Comparison of ENCODE assay signal across 8 cellular contexts in genomic region chr19:44890366-44891015, GRCh38. TPM values are rescaled to one million over a fixed set of nuclear protein-coding genes. Genes with fewer than 3 reads are reported as not detected.
DNase-seq lines count a peak whose midpoint lies in the region; ATAC-seq, FAIRE-seq and TF ChIP-seq lines count a peak whose summit lies in the region.

No MANE protein-coding gene starts in this region.

- TF ChIP-seq CTCF in heart left ventricle (IDR thresholded peaks at IDR 0.05) (no peak), ovary (IDR thresholded peaks at IDR 0.05) (peak in 1 of 3 donors; percentile 14)

- H3K4me1 ChIP-seq in heart left ventricle (peaks cover 0 to 31% (median 21%) of the 10 kb centered on the region in 12 donors), ovary (ENCODE audit: insufficient read depth) (peaks cover 12% of the 10 kb centered on the region)

- peak; percentile 92 to 95 (median 94) for ATAC-seq in heart left ventricle

- intact Hi-C loops in heart left ventricle (cut with DNase I) (loop anchor here in 7 of 10 donors (1.0 to 10.0 kb wide), 4 partner anchors 43 to 164 kb away; partner anchors contain the start of gene NECTIN2 (in 6 of the 7)), ovary (cut with DNase I) (loop anchor here in 1 of 4 donors (1.0 kb wide), 1 partner anchor 44 kb away; the partner anchor contains the start of gene NECTIN2)

- WGBS in heart left ventricle, 4 donors: 0 to 1% (median 0%) methylated on average over 34 to 40 of the region's 40 CpGs
- WGBS in ovary, 3 donors: 0 to 1% (median 0%) methylated on average over 40 of the region's 40 CpGs

- peaks cover 0 to 61% (median 60%) of the 10 kb centered on the region in 9 donors for H3K36me3 ChIP-seq in heart left ventricle
- no peaks in the 10 kb centered on the region for H3K36me3 ChIP-seq in ovary

- TF ChIP-seq EP300 in ovary (IDR thresholded peaks at IDR 0.05): no peak

- TF ChIP-seq POLR2A in heart left ventricle (IDR thresholded peaks at IDR 0.05) (peak in 1 of 2 donors; percentile 69), ovary (IDR thresholded peaks at IDR 0.05) (peak; percentile 61)

- peak; percentile 91 for FAIRE-seq in RCC 7860 (lab: Jason Lieb, UNC)

- peak overlapping the region; percentile 28 to 100 (median 73) for H3K4me3 ChIP-seq in heart left ventricle
- peak overlapping the region; percentile 62 for H3K4me3 ChIP-seq in ovary

- H3K27me3 ChIP-seq in heart left ventricle (no peaks in the 10 kb centered on the region), ovary (no peaks in the 10 kb centered on the region)

- H3K27ac ChIP-seq in angular gyrus (ENCODE audit: low read depth, low read length) (peak overlapping the region; percentile 92), heart left ventricle (peak overlapping the region; percentile 86 to 96 (median 94)), ovary (peak overlapping the region; percentile 89 to 91)

- H3K9me3 ChIP-seq in heart left ventricle: no peaks in the 10 kb centered on the region
- H3K9me3 ChIP-seq in ovary: no peaks in the 10 kb centered on the region

- DNase-seq in activated T-cell treated with anti-CD3 and anti-CD28 coated beads, Interleukin-2, amount 50 U/mL, for 1 hour: peak; percentile 100
- DNase-seq in activated T-cell treated with anti-CD3 and anti-CD28 coated beads, Interleukin-2, amount 50 U/mL, for 48 hours: no peak
- peak; percentile 100 for DNase-seq in HCEC 1CT
- DNase-seq in LoVo (ENCODE audit: low spot score): peak; percentile 99
- DNase-seq in RCC 7860 (ENCODE audit: low spot score): peak; percentile 99
- DNase-seq in heart left ventricle: peak in 3 of 5 donors; percentile 100
- DNase-seq in ovary: peak in 1 of 5 donors; percentile 100

RNA-seq across cellular contexts. Expression of gene TOMM40, which starts 0.6 kb away (rescaled TPM):
- total RNA-seq in heart left ventricle (10 to 100 TPM; 32.2 to 58.8 (median 46.3) TPM), ovary (10 to 100 TPM; 23.5 to 63.9 (median 43.7) TPM)
- polyA plus RNA-seq in heart left ventricle (10 to 100 TPM; 41.3 to 79.9 TPM), ovary (10 to 100 TPM; 11.1 to 23.1 TPM)

RNA-seq across cellular contexts. Expression of gene APOE, which starts 15.1 kb away (rescaled TPM):
- total RNA-seq in heart left ventricle: 100 to 1,000 TPM in 2 of 9 donors, 10 to 100 TPM in 5, 1 to 10 TPM in 2; 4.1 to 149 (median 25.7) TPM
- 10 to 100 TPM; 33.2 to 35.7 TPM for polyA plus RNA-seq in heart left ventricle
- total RNA-seq in ovary: 100 to 1,000 TPM; 138 to 799 (median 455) TPM
- 100 to 1,000 TPM; 124 to 934 TPM for polyA plus RNA-seq in ovary

RNA-seq across cellular contexts. Expression of gene APOC1, which starts 23.9 kb away (rescaled TPM):
- total RNA-seq in heart left ventricle (10 to 100 TPM in 2 of 9 donors, 1 to 10 TPM in 5, under 1 TPM in 1, not detected in 1; 0.83 to 84.7 (median 3.8) TPM), ovary (100 to 1,000 TPM in 1 of 7 donors, 10 to 100 TPM in 6; 14.4 to 104 (median 45.0) TPM)
- polyA plus RNA-seq in heart left ventricle (1 to 10 TPM; 1.1 to 2.1 TPM), ovary (100 to 1,000 TPM in 1 of 2 donors, 10 to 100 TPM in 1; 96.5 to 625 TPM)

RNA-seq across cellular contexts. Expression of gene NECTIN2, which starts 44.4 kb away (rescaled TPM):
- total RNA-seq in heart left ventricle: 10 to 100 TPM; 37.0 to 99.6 (median 57.6) TPM
- polyA plus RNA-seq in heart left ventricle: 10 to 100 TPM; 40.9 to 96.5 TPM
- total RNA-seq in ovary: 100 to 1,000 TPM in 1 of 7 donors, 10 to 100 TPM in 6; 37.8 to 185 (median 71.8) TPM
- 10 to 100 TPM; 40.3 to 76.3 TPM for polyA plus RNA-seq in ovary

RNA-seq across cellular contexts. Expression of gene APOC4, which starts 51.5 kb away (rescaled TPM):
- total RNA-seq in heart left ventricle (not detected), ovary (under 1 TPM in 1 of 7 donors, not detected in 6; 0.57 TPM)
- polyA plus RNA-seq in heart left ventricle (not detected), ovary (not detected)

Comparison
In these comparisons a context has a peak if more than half of its experiments do, and no peak if none do; other contexts are left out.
1. DNase-seq: peak in activated T-cell treated with anti-CD3 and anti-CD28 coated beads, Interleukin-2, amount 50 U/mL, for 1 hour (single experiment), HCEC 1CT (single experiment), LoVo (single experiment), RCC 7860 (single experiment) and heart left ventricle (3 of 5); none in activated T-cell treated with anti-CD3 and anti-CD28 coated beads, Interleukin-2, amount 50 U/mL, for 48 hours (0 of 2).
2. Peak in every context shown above with its lines, with median percentiles within 50 percentile points of each other: H3K27ac ChIP-seq.